Comparison of ENCODE assay signal across 1 cellular context in the genomic region with DNA sequence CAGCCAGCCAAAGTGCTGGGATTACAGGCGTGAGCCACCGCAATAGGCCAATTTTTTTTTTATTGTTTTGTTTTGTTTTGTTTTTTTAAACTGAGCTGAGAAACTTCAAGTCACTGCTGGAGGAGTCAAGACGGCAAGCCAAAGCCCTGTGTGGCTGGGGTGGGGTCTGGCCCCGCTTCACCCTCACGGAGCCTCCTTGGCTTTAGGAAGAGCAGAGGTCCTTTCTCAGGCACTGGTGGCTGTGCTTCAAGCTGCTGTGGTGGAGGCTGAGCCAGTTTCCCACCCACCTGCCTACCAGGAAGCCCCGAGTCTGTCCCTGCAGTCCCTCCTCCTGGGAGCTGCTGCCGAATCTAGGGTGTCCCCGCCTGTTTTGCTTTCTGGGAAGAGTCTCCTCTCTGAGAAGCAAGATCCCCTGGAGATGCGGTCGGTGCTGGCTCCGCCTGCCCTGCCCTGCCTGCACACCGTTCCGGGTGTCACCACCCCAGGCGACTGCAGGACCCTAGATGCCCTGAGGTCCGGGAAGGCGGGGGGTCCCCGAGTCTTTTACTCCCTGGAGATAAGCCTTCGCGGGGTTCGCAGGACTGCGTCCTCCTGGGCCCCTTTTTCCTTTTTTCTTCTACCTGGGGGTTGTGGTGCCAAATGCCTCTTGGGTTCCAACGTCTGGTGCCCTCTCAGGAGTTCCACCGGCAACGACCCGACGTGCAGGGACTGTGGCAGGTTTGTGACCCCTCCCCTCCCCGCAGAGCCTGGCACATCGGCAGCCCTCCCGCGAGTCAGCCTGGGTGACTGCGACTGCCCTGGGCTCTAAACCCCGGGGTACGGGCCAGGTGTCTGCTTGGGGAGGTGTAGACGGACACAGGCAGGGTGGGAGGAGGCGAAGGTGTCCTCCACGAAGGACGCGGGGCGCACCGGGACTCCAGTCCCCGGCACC.
TF ChIP-seq lines count a peak whose summit lies in the region.

No MANE protein-coding gene starts in this region.

TF ChIP-seq in HepG2, 621 proteins besides CTCF, POLR2A, EP300 and RAD21 (continued from another document):
- no peak for TF ChIP-seq CEBPZ (IDR thresholded peaks at IDR 0.05; ENCODE audit: low read length)
- TF ChIP-seq ARHGAP35 (CRISPR knock-in tag; IDR thresholded peaks at IDR 0.05; ENCODE audit: borderline replicate concordance): no peak
- no peak for TF ChIP-seq ZFP82 (CRISPR knock-in tag; IDR thresholded peaks at IDR 0.05; ENCODE audit: borderline replicate concordance)
- TF ChIP-seq KDM5B (CRISPR knock-in tag; IDR thresholded peaks at IDR 0.05; ENCODE audit: borderline replicate concordance): peak; percentile 13; the same call in 1 of the 2 replicates
- TF ChIP-seq GLI4 (CRISPR knock-in tag; IDR thresholded peaks at IDR 0.05; ENCODE audit: borderline replicate concordance): no peak
- TF ChIP-seq PCBP1 (IDR thresholded peaks at IDR 0.05; ENCODE audit: borderline replicate concordance, low read depth, low read length): peak; percentile 77; the same call in 1 of the 2 replicates
- TF ChIP-seq PBX3 (CRISPR knock-in tag; IDR thresholded peaks at IDR 0.05; ENCODE audit: borderline replicate concordance): no peak
- peak; percentile 59; the same call in 1 of the 2 replicates for TF ChIP-seq NFE2L1 (CRISPR knock-in tag; IDR thresholded peaks at IDR 0.05; ENCODE audit: borderline replicate concordance)
- peak; percentile 52; the same call in 1 of the 2 replicates for TF ChIP-seq MTA1 (CRISPR knock-in tag; IDR thresholded peaks at IDR 0.05; ENCODE audit: borderline replicate concordance)
- 0 out of 2 replicates have a peak, but pooled peaks have one; percentile 41 for TF ChIP-seq FUBP1 (CRISPR knock-in tag; IDR thresholded peaks at IDR 0.05; ENCODE audit: borderline replicate concordance)
- no peak for TF ChIP-seq ZSCAN31 (CRISPR knock-in tag; IDR thresholded peaks at IDR 0.05; ENCODE audit: low read depth)
- no peak for TF ChIP-seq ZNF326 (CRISPR knock-in tag; IDR thresholded peaks at IDR 0.05; ENCODE audit: borderline replicate concordance)
- TF ChIP-seq PATZ1 (CRISPR knock-in tag; IDR thresholded peaks at IDR 0.05): no peak
- TF ChIP-seq ZNF839 (CRISPR knock-in tag; IDR thresholded peaks at IDR 0.05; ENCODE audit: borderline replicate concordance): no peak
- 0 out of 2 replicates have a peak, but pooled peaks have one; percentile 30 for TF ChIP-seq HNRNPL (IDR thresholded peaks at IDR 0.05; ENCODE audit: low read depth, low read length)
- peak; percentile 42; the same call in 1 of the 2 replicates for TF ChIP-seq ZNF687 (CRISPR knock-in tag; IDR thresholded peaks at IDR 0.05)
- TF ChIP-seq FOXA3 (CRISPR knock-in tag; IDR thresholded peaks at IDR 0.05): no peak
- TF ChIP-seq SKI (IDR thresholded peaks at IDR 0.05; ENCODE audit: partially characterized antibody): no peak
- TF ChIP-seq ZNF777 (CRISPR knock-in tag; IDR thresholded peaks at IDR 0.05): peak; percentile 35
- TF ChIP-seq ZNF138 (CRISPR knock-in tag; IDR thresholded peaks at IDR 0.05; ENCODE audit: low read depth): no peak
- TF ChIP-seq, protein P1, sequence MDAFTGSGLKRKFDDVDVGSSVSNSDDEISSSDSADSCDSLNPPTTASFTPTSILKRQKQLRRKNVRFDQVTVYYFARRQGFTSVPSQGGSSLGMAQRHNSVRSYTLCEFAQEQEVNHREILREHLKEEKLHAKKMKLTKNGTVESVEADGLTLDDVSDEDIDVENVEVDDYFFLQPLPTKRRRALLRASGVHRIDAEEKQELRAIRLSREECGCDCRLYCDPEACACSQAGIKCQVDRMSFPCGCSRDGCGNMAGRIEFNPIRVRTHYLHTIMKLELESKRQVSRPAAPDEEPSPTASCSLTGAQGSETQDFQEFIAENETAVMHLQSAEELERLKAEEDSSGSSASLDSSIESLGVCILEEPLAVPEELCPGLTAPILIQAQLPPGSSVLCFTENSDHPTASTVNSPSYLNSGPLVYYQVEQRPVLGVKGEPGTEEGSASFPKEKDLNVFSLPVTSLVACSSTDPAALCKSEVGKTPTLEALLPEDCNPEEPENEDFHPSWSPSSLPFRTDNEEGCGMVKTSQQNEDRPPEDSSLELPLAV (CRISPR knock-in tag; conservative IDR thresholded peaks at IDR 0.05; ENCODE audit: low read depth): no peak
- no peak for TF ChIP-seq ZNF7 (CRISPR knock-in tag; IDR thresholded peaks at IDR 0.05)
- TF ChIP-seq, protein P2, sequence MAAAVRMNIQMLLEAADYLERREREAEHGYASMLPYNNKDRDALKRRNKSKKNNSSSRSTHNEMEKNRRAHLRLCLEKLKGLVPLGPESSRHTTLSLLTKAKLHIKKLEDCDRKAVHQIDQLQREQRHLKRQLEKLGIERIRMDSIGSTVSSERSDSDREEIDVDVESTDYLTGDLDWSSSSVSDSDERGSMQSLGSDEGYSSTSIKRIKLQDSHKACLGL (CRISPR knock-in tag; IDR thresholded peaks at IDR 0.05): peak; percentile 24; the same call in 1 of the 2 replicates
- TF ChIP-seq TAF15 (IDR thresholded peaks at IDR 0.05; ENCODE audit: low read depth, low read length, poor library complexity, severe bottlenecking): no peak
- TF ChIP-seq KLF16 (CRISPR knock-in tag; IDR thresholded peaks at IDR 0.05): no peak
- 0 out of 2 replicates have a peak, but pooled peaks have one; percentile 49 for TF ChIP-seq ZNF768 (CRISPR knock-in tag; IDR thresholded peaks at IDR 0.05)
- TF ChIP-seq THAP7 (CRISPR knock-in tag; IDR thresholded peaks at IDR 0.05): no peak
- TF ChIP-seq SRY (CRISPR knock-in tag; IDR thresholded peaks at IDR 0.05): peak; percentile 19; the same call in 1 of the 2 replicates
